1 cellular context compared by ENCODE assay signal in genomic region chrX:101291204-101291603, GRCh38.
TF ChIP-seq lines count a peak whose summit lies in the region.

Gene TAF7L (minus strand): TSS chrX:101291334. CDS start chrX:101287543, 3,791 bp downstream.

TF ChIP-seq in H1, 55 proteins besides CTCF, POLR2A, EP300 and RAD21:
- no peak for TF ChIP-seq CBX8 (IDR thresholded peaks at IDR 0.05; ENCODE audit: borderline replicate concordance, low read depth, low read length)
- TF ChIP-seq, protein P1, sequence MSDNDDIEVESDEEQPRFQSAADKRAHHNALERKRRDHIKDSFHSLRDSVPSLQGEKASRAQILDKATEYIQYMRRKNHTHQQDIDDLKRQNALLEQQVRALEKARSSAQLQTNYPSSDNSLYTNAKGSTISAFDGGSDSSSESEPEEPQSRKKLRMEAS (IDR thresholded peaks at IDR 0.05) = peak; percentile 84
- TF ChIP-seq ATF3 (IDR thresholded peaks at IDR 0.05; ENCODE audit: insufficient read depth, low read depth, low read length) = no peak
- TF ChIP-seq, protein P2, sequence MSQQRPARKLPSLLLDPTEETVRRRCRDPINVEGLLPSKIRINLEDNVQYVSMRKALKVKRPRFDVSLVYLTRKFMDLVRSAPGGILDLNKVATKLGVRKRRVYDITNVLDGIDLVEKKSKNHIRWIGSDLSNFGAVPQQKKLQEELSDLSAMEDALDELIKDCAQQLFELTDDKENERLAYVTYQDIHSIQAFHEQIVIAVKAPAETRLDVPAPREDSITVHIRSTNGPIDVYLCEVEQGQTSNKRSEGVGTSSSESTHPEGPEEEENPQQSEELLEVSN (IDR thresholded peaks at IDR 0.05) = peak; percentile 96
- no peak for TF ChIP-seq EGR1 (IDR thresholded peaks at IDR 0.05; ENCODE audit: borderline replicate concordance, low read depth, low read length)
- no peak for TF ChIP-seq EZH2 (IDR thresholded peaks at IDR 0.05; ENCODE audit: low read depth, low read length, severe bottlenecking)
- TF ChIP-seq KDM4A (IDR thresholded peaks at IDR 0.05; ENCODE audit: low read depth, low read length, severe bottlenecking) = no peak
- TF ChIP-seq BACH1 (IDR thresholded peaks at IDR 0.05; ENCODE audit: low read length) = no peak
